Comparison of ENCODE assay signal across 8 cellular contexts in the genomic region with DNA sequence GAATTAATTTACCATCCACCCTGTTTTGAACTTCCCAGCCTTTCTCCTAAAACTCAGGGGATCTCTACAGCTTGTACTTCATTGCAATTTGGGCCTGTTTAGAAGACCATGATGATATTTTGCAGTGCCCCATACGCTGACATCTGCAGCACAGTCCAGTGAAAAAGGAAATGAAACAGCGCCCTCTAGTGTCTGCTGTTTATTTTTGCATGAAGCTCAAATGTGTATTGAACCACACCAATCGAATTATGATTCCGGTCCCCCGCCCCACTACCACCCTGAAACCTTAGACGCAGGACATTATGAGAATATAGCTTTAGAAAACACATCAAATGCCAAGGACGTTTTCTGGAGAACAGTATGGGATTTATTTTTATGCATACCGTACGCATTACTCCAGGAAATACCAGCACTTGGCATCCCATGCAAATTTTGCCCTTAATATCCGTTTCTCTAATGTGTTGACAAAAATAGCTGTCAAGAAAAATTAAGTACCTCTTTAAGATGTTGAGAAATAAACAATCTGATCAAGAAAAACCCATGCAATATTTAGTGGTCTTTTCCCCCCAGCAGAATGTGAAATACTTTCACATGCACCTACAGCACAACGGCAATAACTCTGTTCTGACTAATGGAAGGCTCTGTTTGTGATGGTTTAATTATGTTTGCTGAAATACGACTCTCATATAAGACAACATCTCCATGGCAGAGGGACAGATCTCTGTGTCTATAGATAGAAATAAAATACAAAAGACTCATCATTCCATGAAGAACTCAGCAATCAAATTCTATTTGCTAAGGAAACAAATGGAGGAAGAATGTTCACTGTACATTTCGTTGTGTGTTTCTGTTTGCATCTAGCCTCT.
DNase-seq lines count a peak whose midpoint lies in the region; ATAC-seq and TF ChIP-seq lines count a peak whose summit lies in the region.

No MANE protein-coding gene starts in this region.

- H3K4me1 ChIP-seq in heart left ventricle: peaks cover 0 to 17% (median 0%) of the 10 kb centered on the region in 12 donors

- WGBS in heart left ventricle, 4 donors: 16 to 22% (median 17%) methylated on average over 13 of the region's 13 CpGs

- H3K27me3 ChIP-seq in heart left ventricle: peaks cover 0 to 20% (median 0%) of the 10 kb centered on the region in 9 donors

- H3K4me1 Mint-ChIP-seq in activated naive CD8-positive, alpha-beta T cell treated with anti-CD3 and anti-CD28 coated beads for 36 hours: peaks cover 5% of the 10 kb centered on the region

- no peaks in the 10 kb centered on the region for H3K9me3 ChIP-seq in heart left ventricle

- ATAC-seq in GM18907 (IDR thresholded peaks at IDR 0.05; ENCODE audit: unreplicated experiment) (peak; percentile 68), heart left ventricle (peak; percentile 55 to 81 (median 78)), GM21367 (IDR thresholded peaks at IDR 0.05; ENCODE audit: unreplicated experiment) (no peak)

- intact Hi-C loops in heart left ventricle (cut with DNase I): loop anchor here (2.0 to 10.0 kb wide), 9 partner anchors 240 to 860 kb away; partner anchors contain the start of genes GRIK4 (in 10 of the 10) and ARHGEF12 (in 1 of the 10)

- no peaks in the 10 kb centered on the region for H3K9me3 Mint-ChIP-seq in activated naive CD8-positive, alpha-beta T cell treated with anti-CD3 and anti-CD28 coated beads for 36 hours

- no peak overlapping the region for H3K27ac Mint-ChIP-seq in activated naive CD8-positive, alpha-beta T cell treated with anti-CD3 and anti-CD28 coated beads for 36 hours

- TF ChIP-seq CTCF in heart left ventricle (IDR thresholded peaks at IDR 0.05): peak; percentile 72 to 88 (median 83)
- TF ChIP-seq CTCF in retinal pigment epithelial cell (conservative IDR thresholded peaks at IDR 0.05; ENCODE audit: low read depth, low read length): peak; percentile 80

- H3K36me3 ChIP-seq in heart left ventricle: no peaks in the 10 kb centered on the region

- TF ChIP-seq POLR2A in heart left ventricle (IDR thresholded peaks at IDR 0.05): no peak

- peaks cover 29% of the 10 kb centered on the region for H3K27me3 Mint-ChIP-seq in activated naive CD8-positive, alpha-beta T cell treated with anti-CD3 and anti-CD28 coated beads for 36 hours

- peak; percentile 70 for DNase-seq in AG20443 (ENCODE audit: low spot score)
- peak; percentile 59 for DNase-seq in LHCN-M2 (ENCODE audit: low read depth)
- DNase-seq in SHP77 treated with DMSO at 0.1 percent for 48 hours (lab: John Stamatoyannopoulos, UW): peak; percentile 53
- DNase-seq in activated naive CD8-positive, alpha-beta T cell treated with anti-CD3 and anti-CD28 coated beads for 36 hours: peak; percentile 29
- DNase-seq in heart left ventricle: peak in 2 of 5 donors; percentile 29 to 40
- no peak for DNase-seq in retinal pigment epithelial cell (ENCODE audit: low read depth)

- H3K4me3 ChIP-seq in heart left ventricle (no peak overlapping the region), retinal pigment epithelial cell (ENCODE audit: low read length) (no peak overlapping the region)

- H3K4me3 Mint-ChIP-seq in activated naive CD8-positive, alpha-beta T cell treated with anti-CD3 and anti-CD28 coated beads for 36 hours: no peak overlapping the region

- no peaks in the 10 kb centered on the region for H3K36me3 Mint-ChIP-seq in activated naive CD8-positive, alpha-beta T cell treated with anti-CD3 and anti-CD28 coated beads for 36 hours

- no peak overlapping the region for H3K27ac ChIP-seq in heart left ventricle
